21 cellular contexts compared by ENCODE assay signal in the genomic region with DNA sequence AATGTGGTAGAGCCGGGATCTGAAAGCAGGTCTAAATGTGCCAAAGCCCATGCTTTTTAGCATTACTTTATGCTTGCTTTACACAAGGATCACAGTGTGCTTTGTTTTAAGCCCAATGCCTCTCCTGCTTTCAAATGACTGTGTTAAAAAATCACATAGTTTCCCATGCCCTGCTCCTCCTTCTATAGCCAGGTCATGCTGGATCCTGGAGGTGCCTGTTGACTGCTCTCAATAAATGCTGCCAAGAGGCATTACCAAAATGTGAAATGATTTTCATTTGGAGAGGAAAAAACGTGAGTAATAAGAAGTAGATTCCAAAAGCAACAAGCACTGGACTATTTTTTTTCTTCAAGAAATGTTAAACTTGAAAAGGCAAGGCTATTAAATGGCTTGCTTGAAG.
A peak's percentile ranks its signal among the peaks of the same experiment; 100 is the strongest.
DNase-seq lines count a peak whose midpoint lies in the region; ATAC-seq and TF ChIP-seq lines count a peak whose summit lies in the region.
"Had no signal": no experiment of that assay in that cellular context is flagged by ENCODE, and none has a peak within 500 bp of the region (broad histone marks: within the 10 kb centered on the region; RNA-seq: fewer than 3 reads in every experiment).

No MANE protein-coding gene starts in this region.

- no peaks in the 10 kb centered on the region for H3K9me3 ChIP-seq in prostate gland

- H3K36me3 ChIP-seq in prostate gland, result no peaks in the 10 kb centered on the region

- no peak for TF ChIP-seq POLR2A in prostate gland (IDR thresholded peaks at IDR 0.05)

- TF ChIP-seq CTCF in astrocyte of the cerebellum (IDR thresholded peaks at IDR 0.05; ENCODE audit: low read depth, low read length, missing control alignments), result no peak
- TF ChIP-seq CTCF in prostate gland (IDR thresholded peaks at IDR 0.05), result no peak

- H3K4me3 ChIP-seq in astrocyte of the cerebellum (ENCODE audit: low read depth, low read length) (no peak overlapping the region), prostate gland (no peak overlapping the region)

- in situ Hi-C loops in astrocyte of the cerebellum (cut with HindIII; ENCODE audit: low sequenced_read_pairs), result no loop called here

- H3K4me1 ChIP-seq in prostate gland (replicated peaks), result no peaks in the 10 kb centered on the region

- intact Hi-C loops in prostate gland (cut with DNase I), result no loop called here

- no peak for ATAC-seq in HG02588 (IDR thresholded peaks at IDR 0.05; ENCODE audit: unreplicated experiment)
- no peak for ATAC-seq in HG02840 (IDR thresholded peaks at IDR 0.05; ENCODE audit: low FRiP score, unreplicated experiment)
- ATAC-seq: activated naive CD4-positive, alpha-beta T cell treated with anti-CD3 and anti-CD28 coated beads, Interleukin-2, amount 50 U/mL, for 72 hours; activated T-cell treated with anti-CD3 and anti-CD28 coated beads, Interleukin-2, amount 50 U/mL, for 4 hours; naive thymus-derived CD4-positive, alpha-beta T cell; SK-N-SH treated with all-trans-retinoic acid at 6 μM for 48 hours had no signal

- H3K27me3 ChIP-seq in prostate gland (replicated peaks; ENCODE audit: insufficient read depth), result no peaks in the 10 kb centered on the region

- 30% methylated on average over 2 of the region's 2 CpGs for WGBS in prostate gland

- peak; percentile 63 for DNase-seq in AG20443 (ENCODE audit: low spot score)
- peak; percentile 36 for DNase-seq in astrocyte of the cerebellum (ENCODE audit: low read depth)
- DNase-seq in fibroblast of the conjunctiva (ENCODE audit: low read depth), result peak; percentile 59
- DNase-seq in prostate gland (ENCODE audit: low spot score), result no peak
- no peak for DNase-seq in HuH-7.5 (ENCODE audit: low spot score)
- no peak for DNase-seq in activated CD4-positive, alpha-beta T cell treated with anti-CD3 and anti-CD28 coated beads, Interleukin-2, amount 50 U/mL, for 1 hour
- DNase-seq: activated T-cell treated with anti-CD3 and anti-CD28 coated beads, Interleukin-2, amount 50 U/mL, for 4 hours; CD4-positive, alpha-beta memory T cell; hypothalamus; KG1; naive thymus-derived CD4-positive, alpha-beta T cell; NCI-H187 treated with DMSO at 0.1 percent for 48 hours; NCI-H345; small intestine; stimulated activated CD4-positive, alpha-beta T cell treated with anti-CD3 and anti-CD28 coated beads, Interleukin-4, amount 100 ng/mL, for 1 hour; T-helper 9 cell had no signal

- peak overlapping the region; percentile 18 to 21 for H3K27ac ChIP-seq in prostate gland
- H3K27ac ChIP-seq: parathyroid adenoma had no signal

Comparison
In these comparisons a context has a peak if more than half of its experiments do, and no peak if none do; other contexts are left out.
1. DNase-seq: peak in AG20443 (single experiment), astrocyte of the cerebellum (single experiment) and fibroblast of the conjunctiva (single experiment); none in prostate gland (single experiment), HuH-7.5 (single experiment) and activated CD4-positive, alpha-beta T cell treated with anti-CD3 and anti-CD28 coated beads, Interleukin-2, amount 50 U/mL, for 1 hour (single experiment).